ENCODE assay signal across 9 cellular contexts in genomic region chr4:8439168-8439567, GRCh38. TPM values are rescaled to one million over a fixed set of nuclear protein-coding genes. Genes with fewer than 3 reads are reported as not detected.
DNase-seq lines count a peak whose midpoint lies in the region; ATAC-seq and TF ChIP-seq lines count a peak whose summit lies in the region.
"Had no signal": no experiment of that assay in that cellular context is flagged by ENCODE, and none has a peak within 500 bp of the region (broad histone marks: within the 10 kb centered on the region; RNA-seq: fewer than 3 reads in every experiment).

No MANE protein-coding gene starts in this region.

- H3K27ac ChIP-seq in GM23248, result peak overlapping the region; percentile 92

- H3K4me3 ChIP-seq in GM23248 (peak overlapping the region; percentile 77), WI38 (ENCODE audit: low read depth, low read length) (peak overlapping the region; percentile 96), fibroblast of pulmonary artery (replicated peaks; ENCODE audit: low read depth, low read length) (peak overlapping the region; percentile 96)

- DNase-seq in GM23248, result no peak
- peak; percentile 17 for DNase-seq in fibroblast of pulmonary artery (ENCODE audit: low read depth)
- no peak for DNase-seq in stimulated activated effector memory CD8-positive, alpha-beta T cell treated with anti-CD3 and anti-CD28 coated beads, Interleukin-12 subunit alpha, Interleukin-12 subunit beta, amount 100 ng/mL, for 72 hours (ENCODE audit: low spot score in 2 of 2)
- DNase-seq in NCI-H2227 treated with DMSO at 0.1 percent for 48 hours (lab: John Stamatoyannopoulos, UW), result no peak
- no peak for DNase-seq in stimulated activated naive CD4-positive, alpha-beta T cell (lab: John Stamatoyannopoulos, UW)
- DNase-seq: NCI-H187 treated with DMSO at 0.1 percent for 48 hours had no signal

- H3K9me3 Mint-ChIP-seq in stimulated activated effector memory CD8-positive, alpha-beta T cell treated with anti-CD3 and anti-CD28 coated beads, Interleukin-12 subunit alpha, Interleukin-12 subunit beta, amount 100 ng/mL, for 72 hours, result no peaks in the 10 kb centered on the region

- in situ Hi-C loops in GM23248 (cut with MboI), result no loop called here

- ATAC-seq in stimulated activated effector memory CD8-positive, alpha-beta T cell treated with anti-CD3 and anti-CD28 coated beads, Interleukin-12 subunit alpha, Interleukin-12 subunit beta, amount 100 ng/mL, for 72 hours, result no peak
- no peak for ATAC-seq in HG03571 (IDR thresholded peaks at IDR 0.05; ENCODE audit: unreplicated experiment)
- ATAC-seq: activated CD4-positive, CD25-positive, alpha-beta regulatory T cell treated with anti-CD3 and anti-CD28 coated beads, Interleukin-2, amount 50 U/mL, for 24 hours had no signal

- H3K36me3 Mint-ChIP-seq in stimulated activated effector memory CD8-positive, alpha-beta T cell treated with anti-CD3 and anti-CD28 coated beads, Interleukin-12 subunit alpha, Interleukin-12 subunit beta, amount 100 ng/mL, for 72 hours, result peaks cover 35% of the 10 kb centered on the region

- H3K79me2 ChIP-seq in GM23248 (ENCODE audit: insufficient read depth), result peaks cover 76% of the 10 kb centered on the region

- peaks cover 22% of the 10 kb centered on the region for H3K4me1 ChIP-seq in GM23248 (ENCODE audit: insufficient read depth)

- H3K4me2 ChIP-seq in GM23248 (ENCODE audit: unreplicated experiment), result peak overlapping the region; percentile 71

- TF ChIP-seq CTCF in WI38 (IDR thresholded peaks at IDR 0.05; ENCODE audit: low read depth, low read length) (no peak), fibroblast of pulmonary artery (IDR thresholded peaks at IDR 0.05; ENCODE audit: low read length, missing control alignments) (no peak)

- no peaks in the 10 kb centered on the region for H3K27me3 ChIP-seq in GM23248 (replicated peaks; ENCODE audit: insufficient read depth)

- H3K4me1 Mint-ChIP-seq in stimulated activated effector memory CD8-positive, alpha-beta T cell treated with anti-CD3 and anti-CD28 coated beads, Interleukin-12 subunit alpha, Interleukin-12 subunit beta, amount 100 ng/mL, for 72 hours, result peaks cover 81% of the 10 kb centered on the region

- no peaks in the 10 kb centered on the region for H3K9me3 ChIP-seq in GM23248 (ENCODE audit: low read depth)

- peaks cover 15% of the 10 kb centered on the region for H3F3A ChIP-seq in GM23248 (ENCODE audit: insufficient read depth)

- H3K27ac Mint-ChIP-seq in stimulated activated effector memory CD8-positive, alpha-beta T cell treated with anti-CD3 and anti-CD28 coated beads, Interleukin-12 subunit alpha, Interleukin-12 subunit beta, amount 100 ng/mL, for 72 hours, result peak overlapping the region; percentile 99

- H3K4me3 Mint-ChIP-seq in stimulated activated effector memory CD8-positive, alpha-beta T cell treated with anti-CD3 and anti-CD28 coated beads, Interleukin-12 subunit alpha, Interleukin-12 subunit beta, amount 100 ng/mL, for 72 hours, result peak overlapping the region; percentile 91

- no peaks in the 10 kb centered on the region for H4K20me1 ChIP-seq in GM23248 (ENCODE audit: insufficient read depth)

- WGBS in GM23248 (ENCODE audit: low coverage in 1 of 2, low lambda C conversion rate in 2 of 2, missing lambda C conversion rate in 2 of 2), 2 experiments, result 70 to 77% methylated on average over 3 of the region's 3 CpGs

- H3K9me2 ChIP-seq in GM23248 (ENCODE audit: insufficient read depth), result no peaks in the 10 kb centered on the region

- H3K36me3 ChIP-seq in GM23248 (ENCODE audit: low read depth), result no peaks in the 10 kb centered on the region

- peak overlapping the region; percentile 89 for H3K9ac ChIP-seq in GM23248

- H2AFZ ChIP-seq in GM23248, result peak overlapping the region; percentile 78

RNA-seq across cellular contexts. Expression of gene ACOX3, which starts 1.4 kb away (rescaled TPM):
- total RNA-seq in GM23248 (2014; rRNA removed; shearing (Covaris generic)), result 33.8 and 48.4 TPM in 2 replicates
- polyA plus RNA-seq in GM23248 (2016; fragmentation: Nextera tagmentation; extraction: Ambion mirVana), result 24.7 and 25.1 TPM in 2 replicates

RNA-seq across cellular contexts. Expression of gene TRMT44, which starts 1.4 kb away (rescaled TPM):
- total RNA-seq in GM23248 (2014; rRNA removed; shearing (Covaris generic)), result 12.0 and 12.5 TPM in 2 replicates
- polyA plus RNA-seq in GM23248 (2016; fragmentation: Nextera tagmentation; extraction: Ambion mirVana), result 4.1 and 4.4 TPM in 2 replicates
